ENCODE assay signal across 7 cellular contexts in genomic region chr9:89681468-89681859, GRCh38.
DNase-seq lines count a peak whose midpoint lies in the region; ATAC-seq, FAIRE-seq and TF ChIP-seq lines count a peak whose summit lies in the region.
"Not testable (repeated sequence)": the region's sequence is repeated elsewhere in the genome, so short reads cannot be mapped to it uniquely, and the experiment has no call there.

No MANE protein-coding gene starts in this region.

- not testable (repeated sequence) for H3K9me3 ChIP-seq in H1 (ENCODE audit: insufficient read depth in 2 of 2, low read depth in 1 of 2, low read length in 1 of 2); testis

- not testable (repeated sequence) for TF ChIP-seq CTCF in WTC11 (IDR thresholded peaks at IDR 0.05); H1 (IDR thresholded peaks at IDR 0.05; ENCODE audit: control extremely low read depth in 1 of 3, insufficient read depth in 1 of 3, low read depth in 1 of 3, low read length in 3 of 3); testis (IDR thresholded peaks at IDR 0.05)

- FAIRE-seq in H1 (lab: Jason Lieb, UNC) = not testable (repeated sequence)

- H2AK5ac ChIP-seq in H1 (ENCODE audit: low read depth, low read length) = not testable (repeated sequence)

- CTCF ChIA-PET in WTC11 (lab: Charles Lee) (interaction anchor here (1.0 kb wide), 1 partner anchor 79 kb away, joined by 3 read pairs; no protein-coding TSS in a partner anchor), H1 (lab: Charles Lee; ENCODE audit: partially characterized antibody) (interaction anchor here (0.7 to 2.5 kb wide), 6 partner anchors 9 to 78 kb away, joined by 3 to 13 read pairs (median 3); no protein-coding TSS in a partner anchor)

- not testable (repeated sequence) for H2BK15ac ChIP-seq in H1 (ENCODE audit: low read length)

- not testable (repeated sequence) for H3K23ac ChIP-seq in H1 (ENCODE audit: insufficient read length)

- not testable (repeated sequence) for TF ChIP-seq POLR2A in H1 (IDR thresholded peaks at IDR 0.05; ENCODE audit: control extremely low read depth in 1 of 2, low read depth in 2 of 2, low read length in 2 of 2); testis (IDR thresholded peaks at IDR 0.05)

- H3K27me3 Mint-ChIP-seq in WTC11 (ENCODE audit: low read depth) = peaks cover 24% of the 10 kb centered on the region
- H3K27me3 Mint-ChIP-seq in stimulated activated naive CD8-positive, alpha-beta T cell treated with anti-CD3 and anti-CD28 coated beads, Interleukin-15, amount 100 ng/mL, for 72 hours = not testable (repeated sequence)

- not testable (repeated sequence) for DNase-seq in WTC11 (ENCODE audit: low spot score); H1 (ENCODE audit: low read depth in 1 of 2, low spot score in 2 of 2); stimulated activated naive CD8-positive, alpha-beta T cell treated with anti-CD3 and anti-CD28 coated beads, Interleukin-15, amount 100 ng/mL, for 72 hours
- DNase-seq in mesenteric fat pad (ENCODE audit: low spot score) = peak; percentile 59
- peak; percentile 37 for DNase-seq in posterior vena cava (ENCODE audit: low spot score)
- peak; percentile 19 for DNase-seq in sciatic nerve (ENCODE audit: low spot score)
- DNase-seq in testis = peak; percentile 30

- H3K79me1 ChIP-seq in H1 (ENCODE audit: low read depth, low read length) = not testable (repeated sequence)

- H3K27ac Mint-ChIP-seq in WTC11; stimulated activated naive CD8-positive, alpha-beta T cell treated with anti-CD3 and anti-CD28 coated beads, Interleukin-15, amount 100 ng/mL, for 72 hours: not testable (repeated sequence)

- peaks cover 54% of the 10 kb centered on the region for H3K4me1 Mint-ChIP-seq in WTC11
- H3K4me1 Mint-ChIP-seq in stimulated activated naive CD8-positive, alpha-beta T cell treated with anti-CD3 and anti-CD28 coated beads, Interleukin-15, amount 100 ng/mL, for 72 hours = not testable (repeated sequence)

- intact Hi-C loops in posterior vena cava (cut with DNase I); sciatic nerve (cut with DNase I); testis (cut with DNase I; ENCODE audit: low total_unique reads): not testable (repeated sequence)

- not testable (repeated sequence) for H3K9me3 Mint-ChIP-seq in WTC11; stimulated activated naive CD8-positive, alpha-beta T cell treated with anti-CD3 and anti-CD28 coated beads, Interleukin-15, amount 100 ng/mL, for 72 hours

- 100% methylated on average over 4 of the region's 17 CpGs; no CpG with 5 or more reads in 1 of the 2 experiments for WGBS in H1 (ENCODE audit: extremely low coverage in 1 of 2, insufficient coverage in 1 of 2, insufficient read length in 1 of 2, insufficient replicate concordance in 2 of 2, low coverage in 1 of 2, low lambda C conversion rate in 2 of 2, missing lambda C conversion rate in 1 of 2), 2 experiments
- 82% methylated on average over 3 of the region's 17 CpGs; no CpG with 5 or more reads in 1 of the 2 donors for whole genome bisulfite sequencing in testis, 2 donors

- H3K18ac ChIP-seq in H1 (ENCODE audit: extremely low read depth, low read length) = 0 out of 2 replicates have a peak overlapping the region, but pooled peaks have one; percentile 4

- not testable (repeated sequence) for H2AFZ ChIP-seq in H1 (ENCODE audit: low read length)

- H3K9ac ChIP-seq in H1 (replicated peaks in 1 of 4; ENCODE audit: extremely low read depth in 1 of 4, low read depth in 3 of 4, low read length in 3 of 4) = not testable (repeated sequence)

- H3K4me2 ChIP-seq in H1 (ENCODE audit: insufficient read depth in 1 of 2, low read depth in 2 of 2, low read length in 2 of 2) = not testable (repeated sequence)

- TF ChIP-seq RAD21 in H1 (IDR thresholded peaks at IDR 0.05 in 1 of 2, conservative IDR thresholded peaks at IDR 0.05 in 1 of 2; ENCODE audit: low read depth in 2 of 2, low read length in 2 of 2) = not testable (repeated sequence)

- not testable (repeated sequence) for H2BK12ac ChIP-seq in H1 (ENCODE audit: low read depth, low read length)

- not testable (repeated sequence) for H3K36me3 ChIP-seq in H1 (ENCODE audit: control insufficient read depth in 2 of 4, insufficient read depth in 4 of 4, low read length in 3 of 4); testis (ENCODE audit: low read depth, missing control alignments)

- H4K20me1 ChIP-seq in H1 (replicated peaks in 1 of 2; ENCODE audit: control insufficient read depth in 1 of 2, insufficient read depth in 2 of 2, low read length in 2 of 2) = not testable (repeated sequence)

- peaks cover 0 to 12% (median 3%) of the 10 kb centered on the region in 4 experiments; a peak in 3 of 7 replicates for H3K27me3 ChIP-seq in H1 (replicated peaks in 1 of 4; ENCODE audit: control insufficient read depth in 3 of 4, extremely low read depth in 1 of 4, insufficient read depth in 3 of 4, low read length in 3 of 4)
- H3K27me3 ChIP-seq in testis = not testable (repeated sequence)

- not testable (repeated sequence) for H2BK120ac ChIP-seq in H1 (replicated peaks; ENCODE audit: low read depth, low read length)

- not testable (repeated sequence) for H3K4me3 ChIP-seq in H1 (ENCODE audit: extremely low read depth in 1 of 4, insufficient read depth in 2 of 4, low read depth in 3 of 4, low read length in 4 of 4); testis

- H4K91ac ChIP-seq in H1 (replicated peaks; ENCODE audit: insufficient read length, low read length) = not testable (repeated sequence)

- peaks cover 13 to 32% (median 24%) of the 10 kb centered on the region in 4 experiments for H3K4me1 ChIP-seq in H1 (replicated peaks in 1 of 4; ENCODE audit: control insufficient read depth in 3 of 4, insufficient read depth in 4 of 4, low read length in 3 of 4)
- H3K4me1 ChIP-seq in testis = peaks cover 44% of the 10 kb centered on the region

- H3K4ac ChIP-seq in H1 (replicated peaks; ENCODE audit: insufficient read length, low read depth, low read length) = not testable (repeated sequence)

- H3K56ac ChIP-seq in H1 (replicated peaks; ENCODE audit: insufficient read length, low read depth, low read length) = not testable (repeated sequence)

- not testable (repeated sequence) for H3K27ac ChIP-seq in H1 (ENCODE audit: low read depth, low read length); testis

- H3K79me2 ChIP-seq in H1 (ENCODE audit: control insufficient read depth in 1 of 2, insufficient read depth in 2 of 2, low read length in 2 of 2) = not testable (repeated sequence)

- not testable (repeated sequence) for TF ChIP-seq EP300 in H1 (IDR thresholded peaks at IDR 0.05; ENCODE audit: borderline replicate concordance in 1 of 2, low read depth in 2 of 2, low read length in 2 of 2)

- POLR2A ChIA-PET in WTC11 (lab: Charles Lee) = interaction anchor here (1.1 to 1.3 kb wide), 2 partner anchors 14 to 77 kb away, joined by 3 to 4 read pairs; partner anchors contain the start of gene GADD45G
- POLR2A ChIA-PET in H1 (lab: Charles Lee; ENCODE audit: partially characterized antibody) = interaction anchor here (1.6 kb wide), 2 partner anchors 14 to 78 kb away, joined by 6 to 7 read pairs; no protein-coding TSS in a partner anchor

- peaks cover 23% of the 10 kb centered on the region for H3K36me3 Mint-ChIP-seq in WTC11

- H3K14ac ChIP-seq in H1 (ENCODE audit: insufficient read length) = not testable (repeated sequence)

- not testable (repeated sequence) for H3K23me2 ChIP-seq in H1 (ENCODE audit: low read depth, low read length)

- not testable (repeated sequence) for ATAC-seq in WTC11, sciatic nerve
- peak; percentile 16 for ATAC-seq in stimulated activated naive CD8-positive, alpha-beta T cell treated with anti-CD3 and anti-CD28 coated beads, Interleukin-15, amount 100 ng/mL, for 72 hours

- not testable (repeated sequence) for H4K8ac ChIP-seq in H1 (ENCODE audit: extremely low read depth, insufficient read depth, low read length)

- not testable (repeated sequence) for H4K5ac ChIP-seq in H1 (ENCODE audit: insufficient read length, low read depth, low read length)

- not testable (repeated sequence) for H2BK5ac ChIP-seq in H1 (ENCODE audit: low read depth, low read length)

- not testable (repeated sequence) for H2BK20ac ChIP-seq in H1 (ENCODE audit: low read length)

- H3K4me3 Mint-ChIP-seq in WTC11; stimulated activated naive CD8-positive, alpha-beta T cell treated with anti-CD3 and anti-CD28 coated beads, Interleukin-15, amount 100 ng/mL, for 72 hours: not testable (repeated sequence)

TF ChIP-seq in WTC11, 78 proteins besides CTCF, POLR2A, EP300 and RAD21:
- peak; percentile 52; the same call in 1 of the 2 replicates for TF ChIP-seq NFYB (CRISPR knock-in tag; conservative IDR thresholded peaks at IDR 0.05; ENCODE audit: low read depth)
TF ChIP-seq in WTC11: peak in this region for 1; not testable (repeated sequence) for 77.
